10 cellular contexts compared by ENCODE assay signal in the genomic region with DNA sequence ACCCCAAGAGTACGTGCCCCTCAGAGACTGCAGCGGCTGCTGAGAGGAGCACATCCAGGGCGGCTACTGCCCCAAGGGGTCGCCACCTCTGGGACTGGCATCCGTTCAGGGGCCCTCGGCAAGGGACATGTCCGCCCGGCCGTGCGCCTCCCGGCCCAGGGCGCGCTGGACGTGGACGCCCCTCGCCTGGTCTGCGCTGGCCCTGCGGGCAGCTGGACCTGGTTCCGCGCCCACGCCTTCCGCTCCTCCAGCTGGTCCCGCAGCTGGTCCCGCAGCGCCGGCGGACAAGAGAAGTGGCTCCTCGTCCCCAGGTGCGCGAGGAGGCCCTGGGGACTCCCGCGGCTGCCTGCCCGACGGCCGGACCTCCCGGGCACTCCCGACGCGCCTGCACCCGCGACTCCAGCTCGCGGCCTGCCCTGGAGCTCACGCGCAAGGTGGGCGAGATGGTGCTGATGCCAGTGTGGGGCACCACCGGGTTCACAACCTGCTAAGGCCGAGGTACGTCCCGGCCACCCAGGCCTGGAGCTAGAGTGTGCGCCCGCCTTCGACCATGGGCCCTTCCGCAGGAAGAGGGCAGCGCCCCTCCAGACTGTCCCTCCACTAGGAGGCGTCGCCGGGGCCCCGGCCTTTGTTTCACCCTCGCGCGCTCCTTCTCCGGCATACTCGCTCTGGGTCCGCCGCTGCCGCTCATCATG. TPM values are rescaled to one million over a fixed set of nuclear protein-coding genes. Genes with fewer than 3 reads are reported as not detected.
DNase-seq lines count a peak whose midpoint lies in the region; ATAC-seq and TF ChIP-seq lines count a peak whose summit lies in the region.
"Had no signal": no experiment of that assay in that cellular context is flagged by ENCODE, and none has a peak within 500 bp of the region (broad histone marks: within the 10 kb centered on the region; RNA-seq: fewer than 3 reads in every experiment).

No MANE protein-coding gene starts in this region.

- peak overlapping the region in 1 of 2 donors; percentile 62 for H3K4me3 Mint-ChIP-seq in effector memory CD8-positive, alpha-beta T cell
- H3K4me3 Mint-ChIP-seq in naive B cell, result peak overlapping the region in 4 of 8 donors; percentile 18 to 62 (median 40)

- peak overlapping the region; percentile 20 for H3K4me3 ChIP-seq in upper lobe of right lung

- no peak overlapping the region for H3K27ac ChIP-seq in upper lobe of right lung

- peaks cover 0 to 5% of the 10 kb centered on the region in 2 donors for H3K4me1 Mint-ChIP-seq in effector memory CD8-positive, alpha-beta T cell (ENCODE audit: low read depth in 2 of 2)
- H3K4me1 Mint-ChIP-seq in naive B cell, result peaks cover 0 to 8% (median 0%) of the 10 kb centered on the region in 3 donors

- H3K9me3 ChIP-seq in upper lobe of right lung, result no peaks in the 10 kb centered on the region

- peak; percentile 65 for ATAC-seq in effector memory CD8-positive, alpha-beta T cell (replicated peaks)
- peak; percentile 65 to 66 for ATAC-seq in naive B cell (ENCODE audit: low read depth in 2 of 2)
- peak; percentile 39 for ATAC-seq in upper lobe of right lung

- H3K27me3 ChIP-seq in upper lobe of right lung, result no peaks in the 10 kb centered on the region

- no peak overlapping the region for H3K27ac Mint-ChIP-seq in effector memory CD8-positive, alpha-beta T cell
- no peak overlapping the region for H3K27ac Mint-ChIP-seq in naive B cell

- peaks cover 6% of the 10 kb centered on the region for H3K4me1 ChIP-seq in upper lobe of right lung

- no peaks in the 10 kb centered on the region for H3K9me3 Mint-ChIP-seq in effector memory CD8-positive, alpha-beta T cell
- H3K9me3 Mint-ChIP-seq in naive B cell, result peaks cover 0 to 28% (median 17%) of the 10 kb centered on the region in 7 donors

- intact Hi-C loops in upper lobe of right lung (cut with DNase I), result no loop called here

- no peaks in the 10 kb centered on the region for H3K36me3 ChIP-seq in upper lobe of right lung

- peak; percentile 54 for DNase-seq in activated T-cell treated with anti-CD3 and anti-CD28 coated beads, Interleukin-2, amount 50 U/mL, for 1 hour
- DNase-seq in activated T-cell treated with anti-CD3 and anti-CD28 coated beads for 4 hours (no peak), naive B cell (no peak), upper lobe of right lung (no peak), HCEC 1CT (no peak), mesenteric fat pad (ENCODE audit: low spot score) (no peak), DMS53 treated with DMSO at 0.1 percent for 48 hours (lab: John Stamatoyannopoulos, UW; ENCODE audit: unreplicated experiment) (no peak)
- DNase-seq in effector memory CD8-positive, alpha-beta T cell, result no peak
- DNase-seq: NCI-H2029 treated with DMSO at 0.1 percent for 48 hours had no signal

- H3K27me3 Mint-ChIP-seq in effector memory CD8-positive, alpha-beta T cell, result peaks cover 16 to 20% of the 10 kb centered on the region in 2 donors
- peaks cover 31 to 50% (median 35%) of the 10 kb centered on the region in 3 donors for H3K27me3 Mint-ChIP-seq in naive B cell

- peaks cover 4% of the 10 kb centered on the region for H3K36me3 Mint-ChIP-seq in effector memory CD8-positive, alpha-beta T cell (ENCODE audit: insufficient read depth)
- peaks cover 14 to 19% of the 10 kb centered on the region in 2 donors for H3K36me3 Mint-ChIP-seq in naive B cell

- TF ChIP-seq CTCF in upper lobe of right lung (IDR thresholded peaks at IDR 0.05), result no peak

RNA-seq across cellular contexts. Expression of gene GP9, which starts 14.4 kb away (rescaled TPM):
- polyA plus RNA-seq in naive B cell (ENCODE audit: low read depth in 6 of 6), result 1 to 10 TPM in 5 of 6 donors, under 1 TPM in 1; 0.99 to 6.8 (median 4.1) TPM
- 1.2 TPM for total RNA-seq in upper lobe of right lung
- total RNA-seq in mesenteric fat pad, result not detected
- total RNA-seq: activated CD8-positive, alpha-beta memory T cell treated with anti-CD3 and anti-CD28 coated beads for 36 hours had no signal

RNA-seq across cellular contexts. Expression of gene EFCC1, which starts 45.1 kb away (rescaled TPM):
- not detected for polyA plus RNA-seq in naive B cell (ENCODE audit: low read depth in 6 of 6)
- total RNA-seq in upper lobe of right lung, result 17.2 TPM
- 1.8 TPM for total RNA-seq in mesenteric fat pad

RNA-seq across cellular contexts. Expression of gene CFAP92, which starts 52.3 kb away (rescaled TPM):
- not detected for polyA plus RNA-seq in naive B cell (ENCODE audit: low read depth in 6 of 6)
- total RNA-seq in upper lobe of right lung (1.9 TPM), mesenteric fat pad (0.64 TPM)
